8 cellular contexts compared by ENCODE assay signal in genomic region chr12:63844391-63845341, GRCh38. TPM values are rescaled to one million over a fixed set of nuclear protein-coding genes. Genes with fewer than 3 reads are reported as not detected.
DNase-seq lines count a peak whose midpoint lies in the region; ATAC-seq, FAIRE-seq and TF ChIP-seq lines count a peak whose summit lies in the region.

SRGAP1 (plus strand) TSS chr12:63844700; CDS start chr12:63844817, 117 bp downstream.

- H3K4ac ChIP-seq in H9 (ENCODE audit: low read depth, low read length): no peak within 1 kb of the TSS

- H3K27ac Mint-ChIP-seq in H9 (peak within 1 kb of the TSS in 2 of 3 experiments; percentile 59 to 72; a peak in 2 of 7 replicates), activated B cell treated with CpG ODN at 0.5 μM for 24 hours (peak within 1 kb of the TSS; percentile 8)

- peaks cover 3% of the 10 kb centered on the region; the same call in 1 of the 2 replicates for H3K4me1 ChIP-seq in H9 (ENCODE audit: insufficient read depth, low read length)

- H3K9me3 Mint-ChIP-seq in H9 (no peaks in the 10 kb centered on the region), activated B cell treated with CpG ODN at 0.5 μM for 24 hours (no peaks in the 10 kb centered on the region)

- H4K8ac ChIP-seq in H9 (replicated peaks; ENCODE audit: insufficient read length, low read depth, low read length): no peak within 1 kb of the TSS

- H3K56ac ChIP-seq in H9 (ENCODE audit: insufficient read length, low read depth, low read length): no peak within 1 kb of the TSS

- no peak within 1 kb of the TSS for H2BK12ac ChIP-seq in H9 (ENCODE audit: insufficient read length, low read depth, low read length)

- DNase-seq in SHP77 (lab: John Stamatoyannopoulos, UW) (peak; percentile 40 to 43), SHP77 treated with DMSO at 0.1 percent for 48 hours (lab: John Stamatoyannopoulos, UW) (no peak), H9 (peak; percentile 53), NCI-H1417 (lab: John Stamatoyannopoulos, UW) (peak; percentile 62 to 91 (median 90)), activated B cell treated with CpG ODN at 0.5 μM for 24 hours (no peak), fibroblast of the conjunctiva (ENCODE audit: low read depth) (peak; percentile 82), myocyte (ENCODE audit: low read depth) (peak; percentile 82), urothelium cell line (ENCODE audit: low spot score) (peak; percentile 46)

- H3K4me1 Mint-ChIP-seq in H9 (peaks cover 21 to 22% of the 10 kb centered on the region in 2 experiments), activated B cell treated with CpG ODN at 0.5 μM for 24 hours (peaks cover 9% of the 10 kb centered on the region)

- H3K18ac ChIP-seq in H9 (ENCODE audit: insufficient read length, low read depth, low read length): peak within 1 kb of the TSS; percentile 50

- no peak within 1 kb of the TSS for H3K27ac ChIP-seq in H9 (ENCODE audit: insufficient read length, low read depth, low read length)

- CTCF ChIA-PET in activated B cell treated with CpG ODN at 0.5 μM for 24 hours (lab: Charles Lee): interaction anchor here (1.0 to 3.1 kb wide), 3 partner anchors 11 to 412 kb away, joined by 3 to 14 read pairs (median 3); no protein-coding TSS in a partner anchor

- H3K36me3 Mint-ChIP-seq in H9 (ENCODE audit: insufficient read depth in 1 of 3, low read depth in 3 of 3): peaks cover 0 to 2% (median 0%) of the 10 kb centered on the region in 3 experiments; a peak in 1 of 7 replicates
- H3K36me3 Mint-ChIP-seq in activated B cell treated with CpG ODN at 0.5 μM for 24 hours (ENCODE audit: low read depth): peaks cover 2% of the 10 kb centered on the region

- no peak within 1 kb of the TSS for H3T11ph ChIP-seq in H9 (ENCODE audit: low read length)

- no peak within 1 kb of the TSS for H3K23ac ChIP-seq in H9 (ENCODE audit: insufficient read length, low read depth, low read length)

- no peak within 1 kb of the TSS for H2BK120ac ChIP-seq in H9 (ENCODE audit: low read depth, low read length, poor library complexity, severe bottlenecking)

- H3K14ac ChIP-seq in H9 (ENCODE audit: insufficient read depth, low read length): peak within 1 kb of the TSS; percentile 91

- WGBS in H9 (ENCODE audit: extremely low coverage, insufficient read length, low lambda C conversion rate): no CpG with 5 or more reads among the region's 52 CpGs

- no peaks in the 10 kb centered on the region for H4K20me1 ChIP-seq in H9 (ENCODE audit: control insufficient read depth, insufficient read depth, insufficient read length)

- no peaks in the 10 kb centered on the region for H3K79me1 ChIP-seq in H9 (ENCODE audit: insufficient read depth, low read depth, low read length, poor library complexity, severe bottlenecking)

- H3K9me3 ChIP-seq in H9 (ENCODE audit: control insufficient read depth, low read depth, low read length): no peaks in the 10 kb centered on the region

- peak within 1 kb of the TSS; percentile 89 for H2AFZ ChIP-seq in H9 (ENCODE audit: low read length)

- H4K5ac ChIP-seq in H9 (ENCODE audit: insufficient read length, low read depth, low read length): no peak within 1 kb of the TSS

- no peak within 1 kb of the TSS for H2BK5ac ChIP-seq in H9 (ENCODE audit: insufficient read length, low read length)

- H3K4me3 Mint-ChIP-seq in H9: peak within 1 kb of the TSS; percentile 95 to 99
- H3K4me3 Mint-ChIP-seq in activated B cell treated with CpG ODN at 0.5 μM for 24 hours: peak within 1 kb of the TSS; percentile 86

- TF ChIP-seq CTCF in H9 (conservative IDR thresholded peaks at IDR 0.05) (no peak), activated B cell treated with CpG ODN at 0.5 μM for 24 hours (IDR thresholded peaks at IDR 0.05) (no peak)

- POLR2A ChIA-PET in activated B cell treated with CpG ODN at 0.5 μM for 24 hours (lab: Charles Lee): interaction anchor here (0.6 to 1.7 kb wide), 2 partner anchors 377 to 653 kb away, joined by 4 to 8 read pairs; partner anchors contain the start of gene KICS2

- no peak within 1 kb of the TSS for H2BK20ac ChIP-seq in H9 (ENCODE audit: low read depth, low read length, poor library complexity, severe bottlenecking)

- H3K23me2 ChIP-seq in H9 (ENCODE audit: insufficient read length, low read depth, low read length, poor library complexity, severe bottlenecking): peaks cover 13% of the 10 kb centered on the region

- H4K91ac ChIP-seq in H9 (ENCODE audit: insufficient read length, low read depth, low read length): no peak within 1 kb of the TSS

- no peak for ATAC-seq in activated B cell treated with CpG ODN at 0.5 μM for 24 hours (ENCODE audit: low read depth)

- H3K27me3 Mint-ChIP-seq in H9 (ENCODE audit: low read depth) (peaks cover 10% of the 10 kb centered on the region), activated B cell treated with CpG ODN at 0.5 μM for 24 hours (peaks cover 23% of the 10 kb centered on the region)

- FAIRE-seq in urothelium cell line (lab: Jason Lieb, UNC): no peak

- H3K4me2 ChIP-seq in H9 (ENCODE audit: insufficient read depth, insufficient read length, low read length): peak within 1 kb of the TSS; percentile 99

- intact Hi-C loops in activated B cell treated with CpG ODN at 0.5 μM for 24 hours (cut with micrococcal nuclease): loop anchor here (1.0 kb wide), 2 partner anchors 378 to 412 kb away; partner anchors contain the start of gene KICS2

- peak within 1 kb of the TSS; percentile 59 for H3K9ac ChIP-seq in H9 (ENCODE audit: extremely low read depth, insufficient read length, low read length)

- no peak within 1 kb of the TSS for H2AK5ac ChIP-seq in H9 (ENCODE audit: insufficient read length, low read length)

- no peaks in the 10 kb centered on the region for H3K27me3 ChIP-seq in H9 (ENCODE audit: insufficient read depth, low read length)

- no peak within 1 kb of the TSS for H2BK15ac ChIP-seq in H9 (ENCODE audit: low read depth, low read length)

- peaks cover 5% of the 10 kb centered on the region; the same call in 1 of the 2 replicates for H3K79me2 ChIP-seq in H9 (ENCODE audit: insufficient read depth, low read length)

RNA-seq across cellular contexts. Expression of gene SRGAP1, which starts in this region (rescaled TPM):
- 3.4 and 4.8 TPM in 2 replicates for total RNA-seq in H9 (2021)
- 0.49 and 1.1 TPM in 2 replicates for total RNA-seq in activated B cell treated with CpG ODN at 0.5 μM for 24 hours
- 2.1 and 2.3 TPM in 2 replicates for total RNA-seq in myocyte
- polyA plus RNA-seq in myocyte (2012): 3.9 TPM

Comparison
In these comparisons a context has a peak if more than half of its experiments do, and no peak if none do; other contexts are left out.
1. DNase-seq: peak in SHP77 (2 of 2), H9 (single experiment), NCI-H1417 (3 of 3), fibroblast of the conjunctiva (single experiment), myocyte (single experiment) and urothelium cell line (single experiment); none in SHP77 treated with DMSO at 0.1 percent for 48 hours (single experiment) and activated B cell treated with CpG ODN at 0.5 μM for 24 hours (single experiment).